In genomic region chr1:20972855-20973254, GRCh38 we compare ENCODE assay signal across 21 cellular contexts.
"Had no signal": no experiment of that assay in that cellular context is flagged by ENCODE, and none has a peak within 500 bp of the region (broad histone marks: within the 10 kb centered on the region; RNA-seq: fewer than 3 reads in every experiment).

No MANE protein-coding gene starts in this region.

- H3K4me2 ChIP-seq: KMS-11 had no signal

- H3K9ac ChIP-seq: KMS-11 had no signal

- ATAC-seq: HepG2, K562 had no signal

- DNase-seq: Kasumi-1, MV-4-11, NCI-H1092, NCI-H1105 treated with DMSO at 0.1 percent for 48 hours, NCI-H1417 treated with DMSO at 0.1 percent for 48 hours, NCI-H146, NCI-H1694 treated with DMSO at 0.1 percent for 48 hours, NCI-H1930, NCI-H2081, NCI-H2107, NCI-H226, NCI-H446, NCI-H510A, NCI-H524 treated with DMSO at 0.1 percent for 48 hours, NCI-H69, NCI-H774, Right ventricle myocardium superior, RPMI8226 had no signal

- H3K27ac ChIP-seq: KMS-11 had no signal

- H3K4me3 ChIP-seq: K562 had no signal
